Comparison of ENCODE assay signal across 1 cellular context in the genomic region with DNA sequence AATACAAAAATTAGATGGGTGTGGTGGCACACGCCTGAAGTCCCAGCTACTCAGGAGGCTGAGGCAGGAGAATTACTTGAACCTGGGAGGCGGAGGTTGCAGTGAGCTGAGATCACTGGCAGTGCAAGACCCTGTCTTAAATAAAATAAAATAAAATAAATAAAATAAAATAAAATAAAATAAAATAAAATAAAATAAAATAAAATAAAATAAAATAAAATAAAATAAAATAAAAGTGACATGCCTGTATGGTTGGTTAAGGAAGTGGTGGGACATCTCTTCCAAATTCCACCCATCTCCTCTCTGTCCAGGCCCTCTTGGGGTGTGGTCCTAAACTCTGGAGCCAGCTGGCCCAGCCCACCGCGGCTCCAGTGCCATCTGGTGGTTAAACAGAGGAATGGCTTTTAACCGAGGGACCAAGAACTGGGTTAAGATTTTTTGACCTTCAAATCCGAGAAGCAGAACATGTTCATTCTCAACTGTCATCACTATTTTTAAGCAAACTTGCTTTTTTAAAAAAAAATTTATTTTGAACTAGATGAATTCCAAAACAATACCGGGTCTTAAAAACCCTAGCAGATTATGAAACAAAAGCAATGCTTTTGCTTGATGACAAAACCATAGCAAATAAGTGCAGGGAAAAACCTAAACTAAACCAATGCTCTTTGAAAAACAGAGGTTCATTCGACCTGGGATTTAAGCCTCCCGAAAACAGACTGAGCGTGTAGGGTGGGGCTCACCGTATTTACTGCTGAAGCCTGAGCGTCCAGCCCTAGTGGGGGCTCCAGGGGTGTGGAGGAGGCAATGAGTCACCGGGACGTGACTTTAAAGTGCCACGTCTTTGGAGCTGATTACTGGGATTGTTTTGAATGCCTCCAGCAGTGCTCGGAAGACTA.
TF ChIP-seq lines count a peak whose summit lies in the region.

No MANE protein-coding gene starts in this region.

TF ChIP-seq in K562, 482 proteins besides CTCF, POLR2A, EP300 and RAD21 (continued from another document):
- TF ChIP-seq NFE2 (IDR thresholded peaks at IDR 0.05; ENCODE audit: low read depth) (0 out of 2 replicates have a peak, but pooled peaks have one; percentile 4), BACH1 (tag; IDR thresholded peaks at IDR 0.05) (0 out of 2 replicates have a peak, but pooled peaks have one; percentile 18), SNIP1 (IDR thresholded peaks at IDR 0.05; ENCODE audit: low read depth) (0 out of 2 replicates have a peak, but pooled peaks have one; percentile 2), CXXC5 (CRISPR knock-in tag; IDR thresholded peaks at IDR 0.05) (peak; percentile 72)
